ENCODE assay signal across 1 cellular context in genomic region chr5:131228646-131229045, GRCh38.
TF ChIP-seq lines count a peak whose summit lies in the region.

No MANE protein-coding gene starts in this region.

TF ChIP-seq in GM12878, 131 proteins besides CTCF, POLR2A, EP300 and RAD21 (continued from another document):
- TF ChIP-seq BCL3 (IDR thresholded peaks at IDR 0.05; ENCODE audit: borderline replicate concordance, insufficient read depth, low read depth, low read length, poor library complexity, severe bottlenecking) (no peak), KAT2A (conservative IDR thresholded peaks at IDR 0.05; ENCODE audit: control insufficient read depth, low read depth, low read length) (no peak), NFIC (IDR thresholded peaks at IDR 0.05; ENCODE audit: low read depth, low read length) (no peak), ZNF24 (IDR thresholded peaks at IDR 0.05) (no peak), PAX5 (IDR thresholded peaks at IDR 0.05; ENCODE audit: borderline replicate concordance, low read depth, low read length) (no peak), POU2F2 (IDR thresholded peaks at IDR 0.05; ENCODE audit: borderline replicate concordance, low read depth, low read length) (no peak), PRDM15 (CRISPR knock-in tag; IDR thresholded peaks at IDR 0.05) (no peak), CBX5 (IDR thresholded peaks at IDR 0.05; ENCODE audit: low read depth) (no peak), ZBTB4 (CRISPR knock-in tag; IDR thresholded peaks at IDR 0.05) (no peak)
- TF ChIP-seq, protein P1, sequence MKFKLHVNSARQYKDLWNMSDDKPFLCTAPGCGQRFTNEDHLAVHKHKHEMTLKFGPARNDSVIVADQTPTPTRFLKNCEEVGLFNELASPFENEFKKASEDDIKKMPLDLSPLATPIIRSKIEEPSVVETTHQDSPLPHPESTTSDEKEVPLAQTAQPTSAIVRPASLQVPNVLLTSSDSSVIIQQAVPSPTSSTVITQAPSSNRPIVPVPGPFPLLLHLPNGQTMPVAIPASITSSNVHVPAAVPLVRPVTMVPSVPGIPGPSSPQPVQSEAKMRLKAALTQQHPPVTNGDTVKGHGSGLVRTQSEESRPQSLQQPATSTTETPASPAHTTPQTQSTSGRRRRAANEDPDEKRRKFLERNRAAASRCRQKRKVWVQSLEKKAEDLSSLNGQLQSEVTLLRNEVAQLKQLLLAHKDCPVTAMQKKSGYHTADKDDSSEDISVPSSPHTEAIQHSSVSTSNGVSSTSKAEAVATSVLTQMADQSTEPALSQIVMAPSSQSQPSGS (IDR thresholded peaks at IDR 0.05; ENCODE audit: low read length) = no peak
- TF ChIP-seq, protein P2, sequence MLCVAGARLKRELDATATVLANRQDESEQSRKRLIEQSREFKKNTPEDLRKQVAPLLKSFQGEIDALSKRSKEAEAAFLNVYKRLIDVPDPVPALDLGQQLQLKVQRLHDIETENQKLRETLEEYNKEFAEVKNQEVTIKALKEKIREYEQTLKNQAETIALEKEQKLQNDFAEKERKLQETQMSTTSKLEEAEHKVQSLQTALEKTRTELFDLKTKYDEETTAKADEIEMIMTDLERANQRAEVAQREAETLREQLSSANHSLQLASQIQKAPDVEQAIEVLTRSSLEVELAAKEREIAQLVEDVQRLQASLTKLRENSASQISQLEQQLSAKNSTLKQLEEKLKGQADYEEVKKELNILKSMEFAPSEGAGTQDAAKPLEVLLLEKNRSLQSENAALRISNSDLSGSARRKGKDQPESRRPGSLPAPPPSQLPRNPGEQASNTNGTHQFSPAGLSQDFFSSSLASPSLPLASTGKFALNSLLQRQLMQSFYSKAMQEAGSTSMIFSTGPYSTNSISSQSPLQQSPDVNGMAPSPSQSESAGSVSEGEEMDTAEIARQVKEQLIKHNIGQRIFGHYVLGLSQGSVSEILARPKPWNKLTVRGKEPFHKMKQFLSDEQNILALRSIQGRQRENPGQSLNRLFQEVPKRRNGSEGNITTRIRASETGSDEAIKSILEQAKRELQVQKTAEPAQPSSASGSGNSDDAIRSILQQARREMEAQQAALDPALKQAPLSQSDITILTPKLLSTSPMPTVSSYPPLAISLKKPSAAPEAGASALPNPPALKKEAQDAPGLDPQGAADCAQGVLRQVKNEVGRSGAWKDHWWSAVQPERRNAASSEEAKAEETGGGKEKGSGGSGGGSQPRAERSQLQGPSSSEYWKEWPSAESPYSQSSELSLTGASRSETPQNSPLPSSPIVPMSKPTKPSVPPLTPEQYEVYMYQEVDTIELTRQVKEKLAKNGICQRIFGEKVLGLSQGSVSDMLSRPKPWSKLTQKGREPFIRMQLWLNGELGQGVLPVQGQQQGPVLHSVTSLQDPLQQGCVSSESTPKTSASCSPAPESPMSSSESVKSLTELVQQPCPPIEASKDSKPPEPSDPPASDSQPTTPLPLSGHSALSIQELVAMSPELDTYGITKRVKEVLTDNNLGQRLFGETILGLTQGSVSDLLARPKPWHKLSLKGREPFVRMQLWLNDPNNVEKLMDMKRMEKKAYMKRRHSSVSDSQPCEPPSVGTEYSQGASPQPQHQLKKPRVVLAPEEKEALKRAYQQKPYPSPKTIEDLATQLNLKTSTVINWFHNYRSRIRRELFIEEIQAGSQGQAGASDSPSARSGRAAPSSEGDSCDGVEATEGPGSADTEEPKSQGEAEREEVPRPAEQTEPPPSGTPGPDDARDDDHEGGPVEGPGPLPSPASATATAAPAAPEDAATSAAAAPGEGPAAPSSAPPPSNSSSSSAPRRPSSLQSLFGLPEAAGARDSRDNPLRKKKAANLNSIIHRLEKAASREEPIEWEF (IDR thresholded peaks at IDR 0.05; ENCODE audit: insufficient replicate concordance, low read depth, low read length) = no peak
